In the genomic region with DNA sequence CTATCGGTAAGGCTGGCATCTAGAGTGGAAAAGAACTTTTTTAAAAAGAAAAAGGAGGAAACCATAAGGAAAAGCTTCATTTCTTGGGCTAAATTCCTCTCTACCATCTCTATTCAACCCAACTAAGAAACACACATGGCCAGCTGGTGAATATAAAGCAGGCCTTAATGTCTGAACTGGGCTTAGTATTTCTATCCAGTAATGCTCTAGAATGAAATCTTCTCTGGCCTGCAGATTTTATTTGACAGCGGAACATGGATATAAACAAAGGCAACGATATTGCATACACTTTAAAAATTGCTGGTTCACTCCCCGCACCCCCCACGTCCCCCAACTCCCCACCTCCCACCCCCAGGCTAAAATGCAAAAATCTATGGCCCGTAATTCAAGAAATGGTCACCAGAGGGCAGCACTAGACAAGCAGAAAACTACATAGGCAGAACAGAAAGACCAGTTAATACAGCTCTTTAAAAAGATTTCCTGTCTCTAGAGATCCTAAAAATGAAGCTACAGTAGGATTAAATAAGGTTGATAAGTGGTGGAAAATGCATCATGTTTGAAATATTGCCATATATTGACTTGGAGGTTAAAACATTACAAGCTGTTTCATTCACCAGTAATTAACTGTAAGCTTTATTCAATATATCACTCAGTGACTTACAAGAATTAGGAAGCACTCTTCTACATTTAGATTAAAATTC, we compare ENCODE assay signal across 8 cellular contexts.
DNase-seq lines count a peak whose midpoint lies in the region; ATAC-seq and TF ChIP-seq lines count a peak whose summit lies in the region.

No MANE protein-coding gene starts in this region.

- H3K27ac ChIP-seq in Panc1 (ENCODE audit: low read length) (peak overlapping the region; percentile 66; the same call in 1 of the 2 replicates), cardiac muscle cell (no peak overlapping the region)

- intact Hi-C loops in Panc1 (cut with micrococcal nuclease; ENCODE audit: unreplicated experiment): loop anchor here (2.0 to 10.0 kb wide), 2 partner anchors 291 to 403 kb away; no protein-coding TSS in a partner anchor
- intact Hi-C loops in sciatic nerve (cut with DNase I): loop anchor here (10.0 kb wide), 1 partner anchor 401 kb away; no protein-coding TSS in a partner anchor

- H3K27me3 ChIP-seq in Panc1 (ENCODE audit: control insufficient read depth, insufficient read depth, low read length): no peaks in the 10 kb centered on the region
- H3K27me3 ChIP-seq in cardiac muscle cell: no peaks in the 10 kb centered on the region

- in situ Hi-C loops in Panc1 (cut with HindIII; ENCODE audit: low pct_unique_long_range_greater_than_20kb, low sequenced_read_pairs): no loop called here

- ATAC-seq in HG03354 (IDR thresholded peaks at IDR 0.05; ENCODE audit: poor library complexity, severe bottlenecking, unreplicated experiment) (peak; percentile 77), Panc1 (0 out of 2 replicates have a peak, but pooled peaks have one; percentile 52), sciatic nerve (peak; percentile 70), GM21576 (IDR thresholded peaks at IDR 0.05; ENCODE audit: unreplicated experiment) (no peak)

- peaks cover 15% of the 10 kb centered on the region for H3K4me1 ChIP-seq in Panc1 (ENCODE audit: control insufficient read depth, insufficient read depth, low read length)
- no peaks in the 10 kb centered on the region for H3K4me1 ChIP-seq in cardiac muscle cell (ENCODE audit: low read depth)

- H3K9me3 ChIP-seq in Panc1 (ENCODE audit: control insufficient read depth, insufficient read depth, low read depth, low read length): no peaks in the 10 kb centered on the region
- no peaks in the 10 kb centered on the region for H3K9me3 ChIP-seq in cardiac muscle cell (ENCODE audit: low read depth)

- BruUV-seq in Panc1 (replicated peaks; lab: Mats Ljungman, UMichigan): no TSS peak

- CTCF ChIA-PET in Panc1 (lab: Charles Lee): interaction anchor here (0.6 to 1.7 kb wide), 11 partner anchors 46 to 481 kb away, joined by 3 to 10 read pairs (median 7); no protein-coding TSS in a partner anchor

- DNase-seq in NCI-H82 (lab: John Stamatoyannopoulos, UW) (peak; percentile 41), NCI-H82 treated with DMSO at 0.1 percent for 48 hours (lab: John Stamatoyannopoulos, UW; ENCODE audit: unreplicated experiment) (no peak), Panc1 (ENCODE audit: low read depth, low spot score) (no peak), cardiac muscle cell (ENCODE audit: low read depth in 1 of 2, low spot score in 1 of 2) (peak; percentile 44 to 57), sciatic nerve (ENCODE audit: low spot score) (no peak)
- peak; percentile 37 for DNase-seq in activated gamma-delta T cell treated with anti-CD3 and anti-CD28 coated beads, Interleukin-2, amount 50 U/mL, for 16 hours (ENCODE audit: low read depth)

- H3K36me3 ChIP-seq in Panc1 (ENCODE audit: control insufficient read depth, insufficient read depth, low read length) (no peaks in the 10 kb centered on the region), cardiac muscle cell (no peaks in the 10 kb centered on the region)

- POLR2A ChIA-PET in Panc1 (lab: Charles Lee): interaction anchor here (0.6 to 1.0 kb wide), 2 partner anchors 152 to 315 kb away, joined by 3 to 7 read pairs; no protein-coding TSS in a partner anchor

- no peak overlapping the region for H3K4me3 ChIP-seq in Panc1 (ENCODE audit: low read depth in 2 of 2, low read length in 2 of 2)
- H3K4me3 ChIP-seq in cardiac muscle cell: no peak overlapping the region

- TF ChIP-seq CTCF in Panc1 (IDR thresholded peaks at IDR 0.05) (peak; percentile 77), cardiac muscle cell (IDR thresholded peaks at IDR 0.05; ENCODE audit: low read depth, low read length) (peak; percentile 57)

Comparison
In these comparisons a context has a peak if more than half of its experiments do, and no peak if none do; other contexts are left out.
1. DNase-seq: peak in NCI-H82 (single experiment), activated gamma-delta T cell treated with anti-CD3 and anti-CD28 coated beads, Interleukin-2, amount 50 U/mL, for 16 hours (single experiment) and cardiac muscle cell (2 of 2); none in NCI-H82 treated with DMSO at 0.1 percent for 48 hours (single experiment), Panc1 (single experiment) and sciatic nerve (single experiment).